Comparison of ENCODE assay signal across 16 cellular contexts in genomic region chr22:17931400-17931825, GRCh38.
DNase-seq lines count a peak whose midpoint lies in the region; ATAC-seq, FAIRE-seq and TF ChIP-seq lines count a peak whose summit lies in the region.
"Had no signal": no experiment of that assay in that cellular context is flagged by ENCODE, and none has a peak within 500 bp of the region (broad histone marks: within the 10 kb centered on the region; RNA-seq: fewer than 3 reads in every experiment).

No MANE protein-coding gene starts in this region.

- POLR2A ChIA-PET in A549 (lab: Yijun Ruan, JAX) (no interaction called here), A673 (lab: Charles Lee; ENCODE audit: low non-redundant PET) (no interaction called here)

- H3K9me3 ChIP-seq in A549 (no peaks in the 10 kb centered on the region), mucosa of descending colon (no peaks in the 10 kb centered on the region), A673 (ENCODE audit: low read depth, low read length, poor library complexity, severe bottlenecking) (no peaks in the 10 kb centered on the region)
- H3K9me3 ChIP-seq: gastroesophageal sphincter had no signal

- no peak overlapping the region for H3K27ac ChIP-seq in A549
- no peak overlapping the region for H3K27ac ChIP-seq in A673 (ENCODE audit: low read depth, low read length, poor library complexity, severe bottlenecking)

- TF ChIP-seq EP300 in A549 (IDR thresholded peaks at IDR 0.05), result no peak

- ATAC-seq in A549, result peak; percentile 50 to 66; a peak in 4 of 6 replicates
- peak; percentile 88 for ATAC-seq in mucosa of descending colon
- ATAC-seq in HG02623 (IDR thresholded peaks at IDR 0.05; ENCODE audit: unreplicated experiment), result no peak
- no peak for ATAC-seq in GM18520 (IDR thresholded peaks at IDR 0.05; ENCODE audit: unreplicated experiment)
- ATAC-seq: gastroesophageal sphincter had no signal

- BruUV-seq in A673 (replicated peaks; lab: Mats Ljungman, UMichigan), result no TSS peak

- CTCF ChIA-PET in A549 (lab: Yijun Ruan, JAX) (no interaction called here), A673 (lab: Charles Lee) (no interaction called here)

- WGBS in A549 (ENCODE audit: missing lambda C conversion rate), result 31% methylated on average over 3 of the region's 3 CpGs

- no peak for DNase-seq in A549 (ENCODE audit: low read depth in 1 of 2, low spot score in 1 of 2)
- peak; percentile 22 for DNase-seq in NCI-H446 treated with DMSO at 0.1 percent for 48 hours (lab: John Stamatoyannopoulos, UW)
- DNase-seq in epithelial cell of esophagus (ENCODE audit: low read depth), result peak; percentile 38
- DNase-seq in mucosa of descending colon, result peak in 2 of 3 donors; percentile 64 to 73
- no peak for DNase-seq in A673 (ENCODE audit: low spot score)
- DNase-seq in stimulated activated CD8-positive, alpha-beta memory T cell treated with anti-CD3 and anti-CD28 coated beads, Interleukin-4, amount 100 ng/mL, for 48 hours, result no peak
- DNase-seq: ACHN; activated T-cell treated with anti-CD3 and anti-CD28 coated beads, Interleukin-2, amount 50 U/mL, for 24 hours; H7; NCI-H1417 treated with DMSO at 0.1 percent for 48 hours; NK-92 treated with Interleukin-12 subunit alpha and Interleukin-12 subunit beta, amount 100 ng/mL, for 24 hours had no signal

- no peak for TF ChIP-seq CTCF in A549 (IDR thresholded peaks at IDR 0.05)
- TF ChIP-seq CTCF in epithelial cell of esophagus (IDR thresholded peaks at IDR 0.05; ENCODE audit: insufficient read depth, low read depth, low read length, missing control alignments), result no peak
- no peak for TF ChIP-seq CTCF in mucosa of descending colon (IDR thresholded peaks at IDR 0.05)
- TF ChIP-seq CTCF in A673 (conservative IDR thresholded peaks at IDR 0.05; ENCODE audit: low read depth, low read length), result no peak

- H3K27me3 ChIP-seq in A673 (replicated peaks; ENCODE audit: insufficient read depth, low read depth, low read length, poor library complexity), result no peaks in the 10 kb centered on the region
- H3K27me3 ChIP-seq: dorsolateral prefrontal cortex, gastroesophageal sphincter had no signal

- intact Hi-C loops in mucosa of descending colon (cut with DNase I, micrococcal nuclease) (no loop called here), A673 (cut with micrococcal nuclease; ENCODE audit: unreplicated experiment) (no loop called here)

- H3K4me3 ChIP-seq in A549 (no peak overlapping the region), epithelial cell of esophagus (ENCODE audit: low read length) (no peak overlapping the region), mucosa of descending colon (no peak overlapping the region), A673 (ENCODE audit: low read depth, low read length, poor library complexity, severe bottlenecking) (no peak overlapping the region)
- H3K4me3 ChIP-seq: dorsolateral prefrontal cortex, gastroesophageal sphincter had no signal

- TF ChIP-seq RAD21 in A549 (conservative IDR thresholded peaks at IDR 0.05 in 1 of 2, IDR thresholded peaks at IDR 0.05 in 1 of 2), result no peak

- no peaks in the 10 kb centered on the region for H3K36me3 ChIP-seq in mucosa of descending colon (ENCODE audit: low read depth)
- H3K36me3 ChIP-seq in A673 (ENCODE audit: insufficient read depth, low read length, poor library complexity, severe bottlenecking), result no peaks in the 10 kb centered on the region
- H3K36me3 ChIP-seq: gastroesophageal sphincter had no signal

- peak overlapping the region; percentile 18; the same call in 2 of the 3 replicates for H3K4me2 ChIP-seq in A549

- H3K4me1 ChIP-seq in A549 (peaks cover 12% of the 10 kb centered on the region), mucosa of descending colon (ENCODE audit: low read depth) (peaks cover 8% of the 10 kb centered on the region), A673 (ENCODE audit: insufficient read depth, low read length, poor library complexity, severe bottlenecking) (no peaks in the 10 kb centered on the region)

- FAIRE-seq in A549 (lab: Jason Lieb, UNC), result no peak
- FAIRE-seq: GM12891 had no signal

- TF ChIP-seq POLR2A in A549 (IDR thresholded peaks at IDR 0.05; ENCODE audit: low read length), result no peak

TF ChIP-seq in A549, 52 proteins besides CTCF, POLR2A, EP300 and RAD21:
- no peak for TF ChIP-seq FOXS1 (CRISPR knock-in tag; IDR thresholded peaks at IDR 0.05)
- TF ChIP-seq MYC (IDR thresholded peaks at IDR 0.05; ENCODE audit: borderline replicate concordance, low read length), result no peak
- no peak for TF ChIP-seq KDM1A (IDR thresholded peaks at IDR 0.05; ENCODE audit: low read depth)

Comparison
In these comparisons a context has a peak if more than half of its experiments do, and no peak if none do; other contexts are left out.
1. ATAC-seq: peak in A549 (2 of 2) and mucosa of descending colon (single experiment); none in HG02623 (single experiment) and GM18520 (single experiment).
2. DNase-seq: peak in NCI-H446 treated with DMSO at 0.1 percent for 48 hours (single experiment), epithelial cell of esophagus (single experiment) and mucosa of descending colon (2 of 3); none in A549 (0 of 2), A673 (single experiment) and stimulated activated CD8-positive, alpha-beta memory T cell treated with anti-CD3 and anti-CD28 coated beads, Interleukin-4, amount 100 ng/mL, for 48 hours (single experiment).